8 cellular contexts compared by ENCODE assay signal in genomic region chr10:7388149-7388548, GRCh38. TPM values are rescaled to one million over a fixed set of nuclear protein-coding genes. Genes with fewer than 3 reads are reported as not detected.
DNase-seq lines count a peak whose midpoint lies in the region; ATAC-seq and TF ChIP-seq lines count a peak whose summit lies in the region.
"Not testable (repeated sequence)": the region's sequence is repeated elsewhere in the genome, so short reads cannot be mapped to it uniquely, and the experiment has no call there.
"Had no signal": no experiment of that assay in that cellular context is flagged by ENCODE, and none has a peak within 500 bp of the region (broad histone marks: within the 10 kb centered on the region; RNA-seq: fewer than 3 reads in every experiment).

No MANE protein-coding gene starts in this region.

- TF ChIP-seq CTCF in HEK293 (tag by site-specific recombination; IDR thresholded peaks at IDR 0.05), result not testable (repeated sequence)

- intact Hi-C loops in activated CD4-positive, alpha-beta T cell treated with anti-CD3 and anti-CD28 coated beads for 36 hours (cut with DNase I, micrococcal nuclease), result not testable (repeated sequence)

- POLR2A ChIA-PET in HEK293 (lab: Yijun Ruan, JAX); activated CD4-positive, alpha-beta T cell treated with anti-CD3 and anti-CD28 coated beads for 36 hours (lab: Charles Lee); activated CD8-positive, alpha-beta T cell treated with anti-CD3 and anti-CD28 coated beads, Interleukin-2, amount 10 ng/mL, durations not matched to agents 7 days and 5 days (lab: Charles Lee): not testable (repeated sequence)

- H3K36me3 Mint-ChIP-seq in CD4-positive, CD25-positive, alpha-beta regulatory T cell; activated CD4-positive, alpha-beta T cell treated with anti-CD3 and anti-CD28 coated beads for 36 hours (ENCODE audit: low read depth); activated naive CD8-positive, alpha-beta T cell; immature natural killer cell; natural killer cell treated with Interleukin-12 subunit alpha and Interleukin-12 subunit beta and Interleukin-15 and Interleukin-18, amount 100 ng/mL, for 72 hours: not testable (repeated sequence)
- peaks cover 41% of the 10 kb centered on the region for H3K36me3 Mint-ChIP-seq in activated CD8-positive, alpha-beta T cell treated with anti-CD3 and anti-CD28 coated beads, Interleukin-2, amount 10 ng/mL, durations not matched to agents 7 days and 5 days (ENCODE audit: low read depth)

- ATAC-seq in CD4-positive, CD25-positive, alpha-beta regulatory T cell (ENCODE audit: low read depth in 2 of 2); activated CD4-positive, alpha-beta T cell treated with anti-CD3 and anti-CD28 coated beads for 36 hours; activated CD8-positive, alpha-beta T cell treated with anti-CD3 and anti-CD28 coated beads, Interleukin-2, amount 10 ng/mL, durations not matched to agents 7 days and 5 days; natural killer cell treated with Interleukin-12 subunit alpha and Interleukin-12 subunit beta and Interleukin-15 and Interleukin-18, amount 100 ng/mL, for 72 hours: not testable (repeated sequence)

- DNase-seq in CD4-positive, CD25-positive, alpha-beta regulatory T cell; activated CD4-positive, alpha-beta T cell treated with anti-CD3 and anti-CD28 coated beads for 36 hours; activated CD8-positive, alpha-beta T cell treated with anti-CD3 and anti-CD28 coated beads, Interleukin-2, amount 10 ng/mL, durations not matched to agents 7 days and 5 days; immature natural killer cell; natural killer cell treated with Interleukin-12 subunit alpha and Interleukin-12 subunit beta and Interleukin-15 and Interleukin-18, amount 100 ng/mL, for 72 hours (ENCODE audit: low spot score): not testable (repeated sequence)

- peak overlapping the region in 2 of 3 donors; percentile 88 to 89 for H3K27ac Mint-ChIP-seq in CD4-positive, CD25-positive, alpha-beta regulatory T cell
- H3K27ac Mint-ChIP-seq in activated CD4-positive, alpha-beta T cell treated with anti-CD3 and anti-CD28 coated beads for 36 hours, result peak overlapping the region; percentile 37
- peak overlapping the region; percentile 35 for H3K27ac Mint-ChIP-seq in activated CD8-positive, alpha-beta T cell treated with anti-CD3 and anti-CD28 coated beads, Interleukin-2, amount 10 ng/mL, durations not matched to agents 7 days and 5 days
- H3K27ac Mint-ChIP-seq in activated naive CD8-positive, alpha-beta T cell, result peak overlapping the region; percentile 61
- peak overlapping the region; percentile 31 to 86 (median 63) for H3K27ac Mint-ChIP-seq in immature natural killer cell
- H3K27ac Mint-ChIP-seq in natural killer cell treated with Interleukin-12 subunit alpha and Interleukin-12 subunit beta and Interleukin-15 and Interleukin-18, amount 100 ng/mL, for 72 hours, result peak overlapping the region; percentile 54 to 87

- not testable (repeated sequence) for H3K9me3 ChIP-seq in CD4-positive, CD25-positive, alpha-beta regulatory T cell (ENCODE audit: control insufficient read depth in 2 of 2, low read length in 2 of 2); HEK293 (ENCODE audit: control insufficient read depth, insufficient read depth, low read depth, low read length)

- H3K9me3 Mint-ChIP-seq in CD4-positive, CD25-positive, alpha-beta regulatory T cell; activated CD4-positive, alpha-beta T cell treated with anti-CD3 and anti-CD28 coated beads for 36 hours (ENCODE audit: low read depth); activated CD8-positive, alpha-beta T cell treated with anti-CD3 and anti-CD28 coated beads, Interleukin-2, amount 10 ng/mL, durations not matched to agents 7 days and 5 days (ENCODE audit: insufficient read depth); activated naive CD8-positive, alpha-beta T cell (ENCODE audit: low read depth); immature natural killer cell; natural killer cell treated with Interleukin-12 subunit alpha and Interleukin-12 subunit beta and Interleukin-15 and Interleukin-18, amount 100 ng/mL, for 72 hours: not testable (repeated sequence)

- CTCF ChIA-PET in HEK293 (lab: Yijun Ruan, JAX), result interaction anchor here (0.6 to 0.7 kb wide), 2 partner anchors 60 to 66 kb away, joined by 3 read pairs; no protein-coding TSS in a partner anchor
- CTCF ChIA-PET in activated CD4-positive, alpha-beta T cell treated with anti-CD3 and anti-CD28 coated beads for 36 hours (lab: Charles Lee); activated CD8-positive, alpha-beta T cell treated with anti-CD3 and anti-CD28 coated beads, Interleukin-2, amount 10 ng/mL, durations not matched to agents 7 days and 5 days (lab: Charles Lee): not testable (repeated sequence)

- H3K4me1 Mint-ChIP-seq in CD4-positive, CD25-positive, alpha-beta regulatory T cell, result peaks cover 17 to 59% (median 41%) of the 10 kb centered on the region in 4 donors
- peaks cover 62% of the 10 kb centered on the region for H3K4me1 Mint-ChIP-seq in activated CD4-positive, alpha-beta T cell treated with anti-CD3 and anti-CD28 coated beads for 36 hours
- H3K4me1 Mint-ChIP-seq in activated CD8-positive, alpha-beta T cell treated with anti-CD3 and anti-CD28 coated beads, Interleukin-2, amount 10 ng/mL, durations not matched to agents 7 days and 5 days (ENCODE audit: low read depth), result peaks cover 68% of the 10 kb centered on the region
- peaks cover 72% of the 10 kb centered on the region for H3K4me1 Mint-ChIP-seq in activated naive CD8-positive, alpha-beta T cell (ENCODE audit: low read depth)
- H3K4me1 Mint-ChIP-seq in immature natural killer cell, result peaks cover 52 to 91% of the 10 kb centered on the region in 2 donors
- peaks cover 51 to 56% of the 10 kb centered on the region in 2 donors for H3K4me1 Mint-ChIP-seq in natural killer cell treated with Interleukin-12 subunit alpha and Interleukin-12 subunit beta and Interleukin-15 and Interleukin-18, amount 100 ng/mL, for 72 hours (ENCODE audit: low read depth in 2 of 2)

- H3K4me3 Mint-ChIP-seq in CD4-positive, CD25-positive, alpha-beta regulatory T cell, result peak overlapping the region in 1 of 4 donors; percentile 69
- not testable (repeated sequence) for H3K4me3 Mint-ChIP-seq in activated CD4-positive, alpha-beta T cell treated with anti-CD3 and anti-CD28 coated beads for 36 hours; activated CD8-positive, alpha-beta T cell treated with anti-CD3 and anti-CD28 coated beads, Interleukin-2, amount 10 ng/mL, durations not matched to agents 7 days and 5 days; activated naive CD8-positive, alpha-beta T cell
- H3K4me3 Mint-ChIP-seq in immature natural killer cell, result peak overlapping the region in 4 of 5 donors; percentile 22 to 71 (median 56)
- H3K4me3 Mint-ChIP-seq in natural killer cell treated with Interleukin-12 subunit alpha and Interleukin-12 subunit beta and Interleukin-15 and Interleukin-18, amount 100 ng/mL, for 72 hours, result peak overlapping the region; percentile 52

- H3K27ac ChIP-seq in CD4-positive, CD25-positive, alpha-beta regulatory T cell (ENCODE audit: insufficient read depth, low read length, poor library complexity, severe bottlenecking); HEK293 (ENCODE audit: extremely low read depth, low read depth, low read length): not testable (repeated sequence)

- H3K4me3 ChIP-seq in CD4-positive, CD25-positive, alpha-beta regulatory T cell (ENCODE audit: low read depth, low read length); HEK293 (ENCODE audit: low read depth, low read length): not testable (repeated sequence)

- not testable (repeated sequence) for H3K36me3 ChIP-seq in CD4-positive, CD25-positive, alpha-beta regulatory T cell (ENCODE audit: control insufficient read depth, insufficient read depth, low read length); HEK293 (ENCODE audit: control insufficient read depth in 2 of 2, insufficient read depth in 1 of 2, low read length in 2 of 2)

- not testable (repeated sequence) for H3K27me3 ChIP-seq in CD4-positive, CD25-positive, alpha-beta regulatory T cell (ENCODE audit: control insufficient read depth, insufficient read depth, low read length)

- H3K4me1 ChIP-seq in CD4-positive, CD25-positive, alpha-beta regulatory T cell (ENCODE audit: control insufficient read depth, insufficient read depth, low read length, poor library complexity, severe bottlenecking), result peaks cover 16% of the 10 kb centered on the region
- H3K4me1 ChIP-seq in HEK293 (ENCODE audit: control insufficient read depth, insufficient read depth, low read length), result peaks cover 18% of the 10 kb centered on the region

- not testable (repeated sequence) for H3K27me3 Mint-ChIP-seq in CD4-positive, CD25-positive, alpha-beta regulatory T cell; activated CD4-positive, alpha-beta T cell treated with anti-CD3 and anti-CD28 coated beads for 36 hours; activated CD8-positive, alpha-beta T cell treated with anti-CD3 and anti-CD28 coated beads, Interleukin-2, amount 10 ng/mL, durations not matched to agents 7 days and 5 days (ENCODE audit: low read depth); activated naive CD8-positive, alpha-beta T cell; immature natural killer cell (ENCODE audit: low read depth in 3 of 3); natural killer cell treated with Interleukin-12 subunit alpha and Interleukin-12 subunit beta and Interleukin-15 and Interleukin-18, amount 100 ng/mL, for 72 hours

RNA-seq across cellular contexts. Expression of gene SFMBT2, which starts 22.7 kb away (rescaled TPM):
- 21.2 TPM for total RNA-seq in CD4-positive, CD25-positive, alpha-beta regulatory T cell
- 1 to 10 TPM; 1.3 to 2.5 (median 1.5) TPM for polyA plus RNA-seq in CD4-positive, CD25-positive, alpha-beta regulatory T cell
- 10 to 100 TPM; 17.6 to 18.0 TPM for total RNA-seq in activated CD4-positive, alpha-beta T cell treated with anti-CD3 and anti-CD28 coated beads for 36 hours
- total RNA-seq in activated CD8-positive, alpha-beta T cell treated with anti-CD3 and anti-CD28 coated beads, Interleukin-2, amount 10 ng/mL, durations not matched to agents 7 days and 5 days, result 10 to 100 TPM; 63.1 to 63.2 TPM
- polyA plus RNA-seq in immature natural killer cell, result 1 to 10 TPM; 1.5 to 9.8 (median 3.1) TPM
- total RNA-seq in natural killer cell treated with Interleukin-12 subunit alpha and Interleukin-12 subunit beta and Interleukin-15 and Interleukin-18, amount 100 ng/mL, for 72 hours, result 100 to 1,000 TPM in 1 of 2 donors, 10 to 100 TPM in 1; 94.9 to 101 TPM
- total RNA-seq: G401 had no signal

Comparison
In these comparisons a context has a peak if more than half of its experiments do, and no peak if none do; other contexts are left out.
1. H3K27ac Mint-ChIP-seq: peak in every context shown above with its lines; median percentile 88 in CD4-positive, CD25-positive, alpha-beta regulatory T cell; 70 in natural killer cell treated with Interleukin-12 subunit alpha and Interleukin-12 subunit beta and Interleukin-15 and Interleukin-18, amount 100 ng/mL, for 72 hours; 63 in immature natural killer cell; 61 in activated naive CD8-positive, alpha-beta T cell; 37 in activated CD4-positive, alpha-beta T cell treated with anti-CD3 and anti-CD28 coated beads for 36 hours; 35 in activated CD8-positive, alpha-beta T cell treated with anti-CD3 and anti-CD28 coated beads, Interleukin-2, amount 10 ng/mL, durations not matched to agents 7 days and 5 days.